ENCODE assay signal across 9 cellular contexts in genomic region chr11:46332093-46332567, GRCh38. TPM values are rescaled to one million over a fixed set of nuclear protein-coding genes. Genes with fewer than 3 reads are reported as not detected.
DNase-seq lines count a peak whose midpoint lies in the region; ATAC-seq lines count a peak whose summit lies in the region.
"Had no signal": no experiment of that assay in that cellular context is flagged by ENCODE, and none has a peak within 500 bp of the region (broad histone marks: within the 10 kb centered on the region; RNA-seq: fewer than 3 reads in every experiment).

No MANE protein-coding gene starts in this region.

- no peaks in the 10 kb centered on the region for H3K36me3 ChIP-seq in iPS-20b (ENCODE audit: insufficient read depth, low read depth, low read length)
- H3K36me3 ChIP-seq: adrenal gland had no signal

- no peak overlapping the region for H3K27ac ChIP-seq in iPS-20b (ENCODE audit: low read length)
- H3K27ac ChIP-seq: adrenal gland had no signal

- DNase-seq in activated CD4-positive, alpha-beta T cell treated with anti-CD3 and anti-CD28 coated beads for 36 hours: no peak
- DNase-seq in activated CD4-positive, alpha-beta T cell treated with anti-CD3 and anti-CD28 coated beads for 4 hours: no peak
- no peak for DNase-seq in activated T-helper 1 cell treated with anti-CD3 and anti-CD28 coated beads, Interleukin-12 subunit alpha, Interleukin-12 subunit beta, Interleukin-2, Interleukin-4 antibody, amounts not matched to agents 30 ng/mL and 10 ng/mL and 1 ng/mL, durations not matched to agents 14 hours and 24 hours and 36 hours (ENCODE audit: low spot score)
- DNase-seq in NCI-H1092 (lab: John Stamatoyannopoulos, UW): no peak
- no peak for DNase-seq in germinal center (ENCODE audit: low spot score)
- DNase-seq: adrenal gland had no signal

- peak overlapping the region; percentile 67 for H3K4me3 ChIP-seq in iPS-20b (ENCODE audit: low read length)

- peak overlapping the region; percentile 49 for H3K4me3 Mint-ChIP-seq in activated CD4-positive, alpha-beta T cell treated with anti-CD3 and anti-CD28 coated beads for 36 hours
- H3K4me3 Mint-ChIP-seq in activated T-helper 1 cell treated with anti-CD3 and anti-CD28 coated beads, Interleukin-12 subunit alpha, Interleukin-12 subunit beta, Interleukin-2, Interleukin-4 antibody, amounts not matched to agents 30 ng/mL and 10 ng/mL and 1 ng/mL, durations not matched to agents 14 hours and 24 hours and 36 hours: peak overlapping the region; percentile 68
- peak overlapping the region; percentile 67 for H3K4me3 Mint-ChIP-seq in stimulated activated memory B cell treated with anti-CD40 and anti-IgM and Interleukin-4, amounts not matched to agents 10 μg/mL and 1 μg/mL and 100 μg/mL, for 72 hours

- H3K27me3 Mint-ChIP-seq in activated CD4-positive, alpha-beta T cell treated with anti-CD3 and anti-CD28 coated beads for 36 hours: no peaks in the 10 kb centered on the region
- H3K27me3 Mint-ChIP-seq in activated T-helper 1 cell treated with anti-CD3 and anti-CD28 coated beads, Interleukin-12 subunit alpha, Interleukin-12 subunit beta, Interleukin-2, Interleukin-4 antibody, amounts not matched to agents 30 ng/mL and 10 ng/mL and 1 ng/mL, durations not matched to agents 14 hours and 24 hours and 36 hours (ENCODE audit: insufficient read depth): peaks cover 66% of the 10 kb centered on the region
- H3K27me3 Mint-ChIP-seq in stimulated activated memory B cell treated with anti-CD40 and anti-IgM and Interleukin-4, amounts not matched to agents 10 μg/mL and 1 μg/mL and 100 μg/mL, for 72 hours: peaks cover 100% of the 10 kb centered on the region

- H3K27ac Mint-ChIP-seq in activated CD4-positive, alpha-beta T cell treated with anti-CD3 and anti-CD28 coated beads for 36 hours: peak overlapping the region; percentile 87
- no peak overlapping the region for H3K27ac Mint-ChIP-seq in activated T-helper 1 cell treated with anti-CD3 and anti-CD28 coated beads, Interleukin-12 subunit alpha, Interleukin-12 subunit beta, Interleukin-2, Interleukin-4 antibody, amounts not matched to agents 30 ng/mL and 10 ng/mL and 1 ng/mL, durations not matched to agents 14 hours and 24 hours and 36 hours
- H3K27ac Mint-ChIP-seq in stimulated activated memory B cell treated with anti-CD40 and anti-IgM and Interleukin-4, amounts not matched to agents 10 μg/mL and 1 μg/mL and 100 μg/mL, for 72 hours: no peak overlapping the region

- no peaks in the 10 kb centered on the region for H3K9me3 Mint-ChIP-seq in activated CD4-positive, alpha-beta T cell treated with anti-CD3 and anti-CD28 coated beads for 36 hours (ENCODE audit: low read depth)
- H3K9me3 Mint-ChIP-seq in activated T-helper 1 cell treated with anti-CD3 and anti-CD28 coated beads, Interleukin-12 subunit alpha, Interleukin-12 subunit beta, Interleukin-2, Interleukin-4 antibody, amounts not matched to agents 30 ng/mL and 10 ng/mL and 1 ng/mL, durations not matched to agents 14 hours and 24 hours and 36 hours: no peaks in the 10 kb centered on the region
- H3K9me3 Mint-ChIP-seq in stimulated activated memory B cell treated with anti-CD40 and anti-IgM and Interleukin-4, amounts not matched to agents 10 μg/mL and 1 μg/mL and 100 μg/mL, for 72 hours: no peaks in the 10 kb centered on the region

- H3K4me1 Mint-ChIP-seq in activated CD4-positive, alpha-beta T cell treated with anti-CD3 and anti-CD28 coated beads for 36 hours: peaks cover 71% of the 10 kb centered on the region
- H3K4me1 Mint-ChIP-seq in activated T-helper 1 cell treated with anti-CD3 and anti-CD28 coated beads, Interleukin-12 subunit alpha, Interleukin-12 subunit beta, Interleukin-2, Interleukin-4 antibody, amounts not matched to agents 30 ng/mL and 10 ng/mL and 1 ng/mL, durations not matched to agents 14 hours and 24 hours and 36 hours (ENCODE audit: low read depth): peaks cover 19% of the 10 kb centered on the region
- peaks cover 29% of the 10 kb centered on the region for H3K4me1 Mint-ChIP-seq in stimulated activated memory B cell treated with anti-CD40 and anti-IgM and Interleukin-4, amounts not matched to agents 10 μg/mL and 1 μg/mL and 100 μg/mL, for 72 hours

- CTCF ChIA-PET in activated CD4-positive, alpha-beta T cell treated with anti-CD3 and anti-CD28 coated beads for 36 hours (lab: Charles Lee): interaction anchor here (0.9 to 10.2 kb wide), 5 partner anchors 14 to 94 kb away, joined by 4 to 139 read pairs (median 10); partner anchors contain the start of gene DGKZ

- H3K9ac ChIP-seq in iPS-20b (ENCODE audit: low read depth, low read length): no peak overlapping the region

- H3K36me3 Mint-ChIP-seq in activated CD4-positive, alpha-beta T cell treated with anti-CD3 and anti-CD28 coated beads for 36 hours (ENCODE audit: low read depth): no peaks in the 10 kb centered on the region
- peaks cover 4% of the 10 kb centered on the region for H3K36me3 Mint-ChIP-seq in activated T-helper 1 cell treated with anti-CD3 and anti-CD28 coated beads, Interleukin-12 subunit alpha, Interleukin-12 subunit beta, Interleukin-2, Interleukin-4 antibody, amounts not matched to agents 30 ng/mL and 10 ng/mL and 1 ng/mL, durations not matched to agents 14 hours and 24 hours and 36 hours (ENCODE audit: low read depth)
- no peaks in the 10 kb centered on the region for H3K36me3 Mint-ChIP-seq in stimulated activated memory B cell treated with anti-CD40 and anti-IgM and Interleukin-4, amounts not matched to agents 10 μg/mL and 1 μg/mL and 100 μg/mL, for 72 hours

- H3K9me3 ChIP-seq in iPS-20b (ENCODE audit: insufficient read depth, low read depth, low read length): no peaks in the 10 kb centered on the region
- H3K9me3 ChIP-seq: adrenal gland had no signal

- ATAC-seq in activated CD4-positive, alpha-beta T cell treated with anti-CD3 and anti-CD28 coated beads for 36 hours: no peak
- ATAC-seq in stimulated activated memory B cell treated with anti-CD40 and anti-IgM and Interleukin-4, amounts not matched to agents 10 μg/mL and 1 μg/mL and 100 μg/mL, for 72 hours: no peak
- ATAC-seq in GM21447 (IDR thresholded peaks at IDR 0.05; ENCODE audit: unreplicated experiment): no peak

- peaks cover 30% of the 10 kb centered on the region for H3K4me1 ChIP-seq in iPS-20b (ENCODE audit: insufficient read depth, low read length)

- intact Hi-C loops in activated CD4-positive, alpha-beta T cell treated with anti-CD3 and anti-CD28 coated beads for 36 hours (cut with DNase I, micrococcal nuclease): loop anchor here in 1 of 2 experiments (5.0 kb wide), 1 partner anchor 1385 kb away; the partner anchor contains the start of gene AGBL2
- intact Hi-C loops in activated T-helper 1 cell treated with anti-CD3 and anti-CD28 coated beads, Interleukin-12 subunit alpha, Interleukin-12 subunit beta, Interleukin-2, Interleukin-4 antibody, amounts not matched to agents 30 ng/mL and 10 ng/mL and 1 ng/mL, durations not matched to agents 14 hours and 24 hours and 36 hours (cut with micrococcal nuclease): no loop called here

- peaks cover 59% of the 10 kb centered on the region for H3K27me3 ChIP-seq in iPS-20b (ENCODE audit: insufficient read depth, low read length)

- POLR2A ChIA-PET in activated CD4-positive, alpha-beta T cell treated with anti-CD3 and anti-CD28 coated beads for 36 hours (lab: Charles Lee): interaction anchor here (0.7 kb wide), 1 partner anchor 302 kb away, joined by 3 read pairs; no protein-coding TSS in a partner anchor

RNA-seq across cellular contexts. Expression of gene DGKZ, which starts 15.1 kb away (rescaled TPM):
- total RNA-seq in activated CD4-positive, alpha-beta T cell treated with anti-CD3 and anti-CD28 coated beads for 36 hours: 100 to 1,000 TPM in 1 of 2 experiments, 10 to 100 TPM in 1; 87.6 to 101 TPM
- total RNA-seq in activated T-helper 1 cell treated with anti-CD3 and anti-CD28 coated beads, Interleukin-12 subunit alpha, Interleukin-12 subunit beta, Interleukin-2, Interleukin-4 antibody, amounts not matched to agents 30 ng/mL and 10 ng/mL and 1 ng/mL, durations not matched to agents 14 hours and 24 hours and 36 hours: 101 TPM in 2 replicates

RNA-seq across cellular contexts. Expression of gene MDK, which starts 49.3 kb away (rescaled TPM):
- total RNA-seq in activated CD4-positive, alpha-beta T cell treated with anti-CD3 and anti-CD28 coated beads for 36 hours: 1 to 10 TPM; 3.0 to 6.7 TPM
- 5.0 and 7.1 TPM in 2 replicates for total RNA-seq in activated T-helper 1 cell treated with anti-CD3 and anti-CD28 coated beads, Interleukin-12 subunit alpha, Interleukin-12 subunit beta, Interleukin-2, Interleukin-4 antibody, amounts not matched to agents 30 ng/mL and 10 ng/mL and 1 ng/mL, durations not matched to agents 14 hours and 24 hours and 36 hours

RNA-seq across cellular contexts. Expression of gene CREB3L1, which starts 54.7 kb away (rescaled TPM):
- total RNA-seq in activated CD4-positive, alpha-beta T cell treated with anti-CD3 and anti-CD28 coated beads for 36 hours: under 1 TPM in 1 of 2 experiments, not detected in 1; 0.19 TPM
- 0.15 and 0.39 TPM in 2 replicates for total RNA-seq in activated T-helper 1 cell treated with anti-CD3 and anti-CD28 coated beads, Interleukin-12 subunit alpha, Interleukin-12 subunit beta, Interleukin-2, Interleukin-4 antibody, amounts not matched to agents 30 ng/mL and 10 ng/mL and 1 ng/mL, durations not matched to agents 14 hours and 24 hours and 36 hours

RNA-seq across cellular contexts. Expression of gene CHRM4, which starts 59.4 kb away (rescaled TPM):
- under 1 TPM in 1 of 2 experiments, not detected in 1; 0.19 TPM for total RNA-seq in activated CD4-positive, alpha-beta T cell treated with anti-CD3 and anti-CD28 coated beads for 36 hours
- total RNA-seq in activated T-helper 1 cell treated with anti-CD3 and anti-CD28 coated beads, Interleukin-12 subunit alpha, Interleukin-12 subunit beta, Interleukin-2, Interleukin-4 antibody, amounts not matched to agents 30 ng/mL and 10 ng/mL and 1 ng/mL, durations not matched to agents 14 hours and 24 hours and 36 hours: 1.2 TPM in 2 replicates
